In genomic region chr6:32741203-32741960, GRCh38 we compare ENCODE assay signal across 24 cellular contexts. TPM values are rescaled to one million over a fixed set of nuclear protein-coding genes. Genes with fewer than 3 reads are reported as not detected.
"Had no signal": no experiment of that assay in that cellular context is flagged by ENCODE, and none has a peak within 500 bp of the region (broad histone marks: within the 10 kb centered on the region; RNA-seq: fewer than 3 reads in every experiment).

Gene HLA-DQA2 (plus strand): TSS chr6:32741391. CDS start chr6:32741444, 53 bp downstream.

- H3K9me3 ChIP-seq: esophagus muscularis mucosa, gastroesophageal sphincter, heart right ventricle, tibial artery had no signal

- H3K4me1 Mint-ChIP-seq: activated CD4-positive, alpha-beta memory T cell treated with anti-CD3 and anti-CD28 coated beads, Interleukin-2, amount 10 ng/mL, durations not matched to agents 7 days and 5 days; activated T-helper 17 cell treated with anti-CD3 and anti-CD28 coated beads, Interleukin-2, amount 50 U/mL, for 72 hours; nephron; WTC11 had no signal

- DNase-seq: activated CD4-positive, alpha-beta memory T cell treated with anti-CD3 and anti-CD28 coated beads, Interleukin-2, amount 10 ng/mL, durations not matched to agents 7 days and 5 days; activated CD4-positive, alpha-beta T cell treated with anti-CD3 and anti-CD28 coated beads for 48 hours; activated naive CD4-positive, alpha-beta T cell; activated naive CD8-positive, alpha-beta T cell treated with anti-CD3 and anti-CD28 coated beads for 36 hours; activated T-cell treated with anti-CD3 and anti-CD28 coated beads, Interleukin-2, amount 50 U/mL, for 1 hour; amniotic stem cell; effector memory CD4-positive, alpha-beta T cell; heart right ventricle; nucleus accumbens; stimulated activated CD4-positive, alpha-beta T cell treated with anti-CD3 and anti-CD28 coated beads, Interleukin-12 subunit alpha, Interleukin-12 subunit beta, amount 100 ng/mL, for 4 hours; stimulated activated CD4-positive, alpha-beta T cell treated with anti-CD3 and anti-CD28 coated beads, Interleukin-1b, Interleukin-23, amount 100 ng/mL, for 48 hours; stimulated activated CD8-positive, alpha-beta memory T cell treated with anti-CD3 and anti-CD28 coated beads, Interleukin-4, amount 100 ng/mL, for 48 hours; stimulated activated naive CD8-positive, alpha-beta T cell treated with anti-CD3 and anti-CD28 coated beads, Interleukin-15, Interleukin-2, amounts not matched to agents 100 U/mL and 50 U/mL, for 24 hours; substantia nigra; tibial artery had no signal

- H3K27me3 ChIP-seq: tibial artery had no signal

- H3K27ac Mint-ChIP-seq: activated CD4-positive, alpha-beta memory T cell treated with anti-CD3 and anti-CD28 coated beads, Interleukin-2, amount 10 ng/mL, durations not matched to agents 7 days and 5 days; activated naive CD8-positive, alpha-beta T cell treated with anti-CD3 and anti-CD28 coated beads for 36 hours; activated T-helper 17 cell treated with anti-CD3 and anti-CD28 coated beads, Interleukin-2, amount 50 U/mL, for 72 hours; dendritic cell treated with granulocyte-macrophage colony-stimulating factor and Interleukin-4, amounts not matched to agents 40 ng/mL and 50 ng/mL, for 4 days; nephron; progenitor cell of endocrine pancreas; WTC11 had no signal

- H3K36me3 ChIP-seq: esophagus muscularis mucosa, gastroesophageal sphincter, heart right ventricle, tibial artery had no signal

- H3K9me3 Mint-ChIP-seq: activated CD4-positive, alpha-beta memory T cell treated with anti-CD3 and anti-CD28 coated beads, Interleukin-2, amount 10 ng/mL, durations not matched to agents 7 days and 5 days; activated naive CD8-positive, alpha-beta T cell treated with anti-CD3 and anti-CD28 coated beads for 36 hours; activated T-helper 17 cell treated with anti-CD3 and anti-CD28 coated beads, Interleukin-2, amount 50 U/mL, for 72 hours; dendritic cell treated with granulocyte-macrophage colony-stimulating factor and Interleukin-4, amounts not matched to agents 40 ng/mL and 50 ng/mL, for 4 days; nephron; WTC11 had no signal

- H3K4me1 ChIP-seq: esophagus muscularis mucosa, gastroesophageal sphincter, heart right ventricle, tibial artery had no signal

- H3K36me3 Mint-ChIP-seq: activated naive CD8-positive, alpha-beta T cell treated with anti-CD3 and anti-CD28 coated beads for 36 hours; WTC11 had no signal

- H3K4me3 ChIP-seq: esophagus muscularis mucosa, gastroesophageal sphincter, heart right ventricle, tibial artery had no signal

- H3K27ac ChIP-seq: esophagus muscularis mucosa, gastroesophageal sphincter, heart right ventricle, tibial artery had no signal

- H3K4me3 Mint-ChIP-seq: activated CD4-positive, alpha-beta memory T cell treated with anti-CD3 and anti-CD28 coated beads, Interleukin-2, amount 10 ng/mL, durations not matched to agents 7 days and 5 days; activated naive CD8-positive, alpha-beta T cell treated with anti-CD3 and anti-CD28 coated beads for 36 hours; activated T-helper 17 cell treated with anti-CD3 and anti-CD28 coated beads, Interleukin-2, amount 50 U/mL, for 72 hours; nephron; WTC11 had no signal

- ATAC-seq: activated T-helper 17 cell treated with anti-CD3 and anti-CD28 coated beads, Interleukin-2, amount 50 U/mL, for 72 hours; gastroesophageal sphincter; heart right ventricle; stimulated activated naive CD8-positive, alpha-beta T cell treated with anti-CD3 and anti-CD28 coated beads, Interleukin-15, Interleukin-2, amounts not matched to agents 100 U/mL and 50 U/mL, for 24 hours; WTC11 had no signal

RNA-seq across cellular contexts. Expression of gene HLA-DQA2, which starts in this region (rescaled TPM):
- total RNA-seq: activated CD4-positive, alpha-beta memory T cell treated with anti-CD3 and anti-CD28 coated beads, Interleukin-2, amount 10 ng/mL, durations not matched to agents 7 days and 5 days; cerebellum; endothelial cell of umbilical vein; WTC11 had no signal
- polyA plus RNA-seq: endothelial cell of umbilical vein, heart right ventricle had no signal
